13 cellular contexts compared by ENCODE assay signal in genomic region chr15:28819019-28819929, GRCh38. TPM values are rescaled to one million over a fixed set of nuclear protein-coding genes. Genes with fewer than 3 reads are reported as not detected.
DNase-seq lines count a peak whose midpoint lies in the region; ATAC-seq, FAIRE-seq and TF ChIP-seq lines count a peak whose summit lies in the region.
"Not testable (repeated sequence)": the region's sequence is repeated elsewhere in the genome, so short reads cannot be mapped to it uniquely, and the experiment has no call there.
"Had no signal": no experiment of that assay in that cellular context is flagged by ENCODE, and none has a peak within 500 bp of the region (broad histone marks: within the 10 kb centered on the region; RNA-seq: fewer than 3 reads in every experiment).

No MANE protein-coding gene starts in this region.

- not testable (repeated sequence) for TF ChIP-seq EP300 in A549 (IDR thresholded peaks at IDR 0.05)

- not testable (repeated sequence) for H3K36me3 Mint-ChIP-seq in activated CD4-positive, alpha-beta T cell treated with anti-CD3 and anti-CD28 coated beads, Interleukin-2, amount 10 ng/mL, durations not matched to agents 7 days and 5 days (ENCODE audit: low read depth)

- H3K4me3 ChIP-seq in A549; HCT116 (replicated peaks in 1 of 2; ENCODE audit: low read depth in 1 of 2, low read length in 2 of 2); adipocyte (ENCODE audit: low read length); epithelial cell of esophagus (ENCODE audit: low read length): not testable (repeated sequence)

- 0 out of 6 replicates have a peak overlapping the region, but pooled peaks of 1 of the 2 experiments have one; percentile 43 for H3K27ac ChIP-seq in A549
- H3K27ac ChIP-seq in HCT116 (ENCODE audit: low read depth, low read length): not testable (repeated sequence)

- not testable (repeated sequence) for H3K9me3 ChIP-seq in A549; HCT116 (ENCODE audit: control insufficient read depth in 1 of 2, insufficient read depth in 1 of 2, low read depth in 1 of 2, low read length in 2 of 2); adipocyte (ENCODE audit: control insufficient read depth, low read length)

- POLR2A ChIA-PET in A549 (lab: Yijun Ruan, JAX); HCT116 (lab: Charles Lee); activated CD4-positive, alpha-beta T cell treated with anti-CD3 and anti-CD28 coated beads, Interleukin-2, amount 10 ng/mL, durations not matched to agents 7 days and 5 days (lab: Charles Lee): not testable (repeated sequence)

- ATAC-seq in A549 (peak; percentile 43 to 95; a peak in 5 of 6 replicates), HCT116 (peak; percentile 95)

- H3K4me2 ChIP-seq in A549: peak overlapping the region; percentile 33; the same call in 2 of the 3 replicates
- peak overlapping the region; percentile 44 for H3K4me2 ChIP-seq in HCT116 (ENCODE audit: low read length)

- H3K4me1 Mint-ChIP-seq in activated CD4-positive, alpha-beta T cell treated with anti-CD3 and anti-CD28 coated beads, Interleukin-2, amount 10 ng/mL, durations not matched to agents 7 days and 5 days: peaks cover 14% of the 10 kb centered on the region

- not testable (repeated sequence) for TF ChIP-seq POLR2A in A549 (IDR thresholded peaks at IDR 0.05; ENCODE audit: low read length); HCT116 (IDR thresholded peaks at IDR 0.05; ENCODE audit: borderline replicate concordance, extremely low read depth, insufficient read depth, insufficient read length)

- BruUV-seq in HCT116 (replicated peaks; lab: Mats Ljungman, UMichigan): not testable (repeated sequence)

- not testable (repeated sequence) for DNase-seq in A549 (ENCODE audit: low read depth in 1 of 2, low spot score in 1 of 2); HCT116 (ENCODE audit: low read depth, low spot score)
- DNase-seq in OCI-M1 (lab: John Stamatoyannopoulos, UW) (peak; percentile 22), adipocyte (ENCODE audit: low read depth) (peak; percentile 16), epithelial cell of esophagus (ENCODE audit: low read depth) (peak; percentile 32), kidney tubule cell (ENCODE audit: low spot score) (peak; percentile 51), pulmonary artery endothelial cell (ENCODE audit: low read depth, low spot score) (peak; percentile 13)
- peak; percentile 6 for DNase-seq in activated CD4-positive, alpha-beta T cell treated with anti-CD3 and anti-CD28 coated beads, Interleukin-2, amount 10 ng/mL, durations not matched to agents 7 days and 5 days

- not testable (repeated sequence) for TF ChIP-seq RAD21 in A549 (conservative IDR thresholded peaks at IDR 0.05 in 1 of 2, IDR thresholded peaks at IDR 0.05 in 1 of 2); HCT116 (IDR thresholded peaks at IDR 0.05; ENCODE audit: low read depth)

- H3K27me3 ChIP-seq in HCT116 (ENCODE audit: insufficient read depth, low read length); adipocyte (replicated peaks; ENCODE audit: control insufficient read depth, insufficient read depth, low read length): not testable (repeated sequence)

- H3K36me3 ChIP-seq in HCT116 (ENCODE audit: control insufficient read depth in 1 of 2, insufficient read depth in 2 of 2, low read length in 2 of 2); adipocyte (ENCODE audit: control insufficient read depth, insufficient read depth, low read length, severe bottlenecking): not testable (repeated sequence)

- H4K20me1 ChIP-seq in HCT116 (ENCODE audit: insufficient read depth): not testable (repeated sequence)

- not testable (repeated sequence) for TF ChIP-seq CTCF in A549 (IDR thresholded peaks at IDR 0.05); HCT116 (IDR thresholded peaks at IDR 0.05 in 2 of 3, conservative IDR thresholded peaks at IDR 0.05 in 1 of 3; ENCODE audit: borderline replicate concordance in 1 of 3, insufficient read depth in 1 of 3, low read depth in 2 of 3, low read length in 2 of 3); epithelial cell of esophagus (IDR thresholded peaks at IDR 0.05; ENCODE audit: insufficient read depth, low read depth, low read length, missing control alignments)

- not testable (repeated sequence) for H3K9me2 ChIP-seq in HCT116 (ENCODE audit: insufficient read depth)

- WGBS in A549 (ENCODE audit: missing lambda C conversion rate): 40% methylated on average over 10 of the region's 15 CpGs

- H3K4me3 Mint-ChIP-seq in activated CD4-positive, alpha-beta T cell treated with anti-CD3 and anti-CD28 coated beads, Interleukin-2, amount 10 ng/mL, durations not matched to agents 7 days and 5 days: peak overlapping the region; percentile 25

- H3K27ac Mint-ChIP-seq in activated CD4-positive, alpha-beta T cell treated with anti-CD3 and anti-CD28 coated beads, Interleukin-2, amount 10 ng/mL, durations not matched to agents 7 days and 5 days: peak overlapping the region; percentile 75

- H3K4me1 ChIP-seq in A549; HCT116 (ENCODE audit: control insufficient read depth in 1 of 2, insufficient read depth in 2 of 2, low read length in 2 of 2); adipocyte (ENCODE audit: control insufficient read depth, insufficient read depth, low read length): not testable (repeated sequence)

- not testable (repeated sequence) for H3K9me3 Mint-ChIP-seq in activated CD4-positive, alpha-beta T cell treated with anti-CD3 and anti-CD28 coated beads, Interleukin-2, amount 10 ng/mL, durations not matched to agents 7 days and 5 days

- CTCF ChIA-PET in A549 (lab: Yijun Ruan, JAX); HCT116 (lab: Charles Lee); activated CD4-positive, alpha-beta T cell treated with anti-CD3 and anti-CD28 coated beads, Interleukin-2, amount 10 ng/mL, durations not matched to agents 7 days and 5 days (lab: Charles Lee): not testable (repeated sequence)

- not testable (repeated sequence) for FAIRE-seq in A549 (lab: Jason Lieb, UNC)

- RAD21 ChIA-PET in HCT116 (lab: Charles Lee; ENCODE audit: low non-redundant PET in 1 of 2, low total read pairs in 2 of 2, uncharacterized antibody in 2 of 2, unreplicated experiment in 2 of 2): not testable (repeated sequence)

- not testable (repeated sequence) for H3K79me2 ChIP-seq in HCT116 (ENCODE audit: insufficient read depth, low read length)

- peaks cover 19% of the 10 kb centered on the region for H3K27me3 Mint-ChIP-seq in activated CD4-positive, alpha-beta T cell treated with anti-CD3 and anti-CD28 coated beads, Interleukin-2, amount 10 ng/mL, durations not matched to agents 7 days and 5 days

- not testable (repeated sequence) for H2AFZ ChIP-seq in HCT116 (ENCODE audit: low read depth, low read length, poor library complexity, severe bottlenecking)

- not testable (repeated sequence) for H3K9ac ChIP-seq in HCT116 (ENCODE audit: low read length); adipocyte (ENCODE audit: low read length)

- intact Hi-C loops in HCT116 (cut with micrococcal nuclease): not testable (repeated sequence)

TF ChIP-seq in A549, 52 proteins besides CTCF, POLR2A, EP300 and RAD21:
- peak; percentile 49 for TF ChIP-seq MAFK (IDR thresholded peaks at IDR 0.05; ENCODE audit: partially characterized antibody)

RNA-seq across cellular contexts. Expression of gene GOLGA6L7, which starts 29.2 kb away (rescaled TPM):
- polyA plus RNA-seq in A549 (2011; rRNA removed) (not detected in 2 replicates), A549 (2017; fragmentation: RNase III; extraction: RNeasy Plus Mini Kit Qiagen cat#74134 plus additional on column Dnase treatment) (not detected in 3 replicates)
- not detected in 2 replicates for polyA plus RNA-seq in A549 (2012; cell fraction: cytosol; rRNA removed)
- not detected in 2 replicates for polyA plus RNA-seq in A549 (2012; cell fraction: nucleus; rRNA removed)
- not detected in 2 replicates for polyA minus RNA-seq in A549 (2011; rRNA and poly(A)+ RNA removed)
- total RNA-seq in HCT116 (2021; ENCODE audit: unreplicated experiment) (not detected), pulmonary artery endothelial cell (not detected in 2 replicates)
- polyA plus RNA-seq in HCT116 (2012): 0.09 TPM in 1 of 2 replicates, not detected in the other
- not detected for total RNA-seq in activated CD4-positive, alpha-beta T cell treated with anti-CD3 and anti-CD28 coated beads, Interleukin-2, amount 10 ng/mL, durations not matched to agents 7 days and 5 days
- total RNA-seq: aorta, dermis microvascular lymphatic vessel endothelial cell, lower lobe of right lung, Right ventricle myocardium inferior, tibial nerve had no signal
- polyA plus RNA-seq: aorta had no signal
